In genomic region chr5:141534492-141535213, GRCh38 we compare ENCODE assay signal across 1 cellular context.
TF ChIP-seq lines count a peak whose summit lies in the region.

No MANE protein-coding gene starts in this region.

TF ChIP-seq in SK-N-SH treated with all-trans-retinoic acid at 6 μM for 48 hours, 23 proteins besides CTCF, POLR2A, EP300 and RAD21 (continued from another document):
- TF ChIP-seq CREB5 (CRISPR knock-in tag; IDR thresholded peaks at IDR 0.05; ENCODE audit: low read depth): no peak
- peak; percentile 83 for TF ChIP-seq ZNF70 (CRISPR knock-in tag; IDR thresholded peaks at IDR 0.05)
TF ChIP-seq in SK-N-SH treated with all-trans-retinoic acid at 6 μM for 48 hours: peak in this region for 2.
